14 cellular contexts compared by ENCODE assay signal in the genomic region with DNA sequence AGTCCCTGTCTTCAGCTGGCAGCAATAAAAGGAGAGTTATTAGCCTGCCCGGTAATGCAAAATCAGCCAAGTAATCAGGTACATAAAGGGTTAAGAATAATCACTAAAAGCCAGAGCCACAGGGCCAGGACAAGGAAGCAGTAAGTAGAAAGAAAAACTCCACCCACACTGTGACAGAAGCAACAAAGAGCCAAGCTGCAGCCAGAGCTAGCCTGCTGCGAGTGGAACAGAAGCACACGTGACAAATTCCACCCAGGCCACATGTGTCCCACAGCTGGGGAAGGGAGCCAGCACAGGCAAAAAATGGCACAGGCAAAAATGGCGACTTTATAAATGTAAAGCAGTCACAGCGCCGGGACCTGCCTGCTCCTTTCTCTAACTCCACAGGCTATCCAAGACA. TPM values are rescaled to one million over a fixed set of nuclear protein-coding genes. Genes with fewer than 3 reads are reported as not detected.
"Had no signal": no experiment of that assay in that cellular context is flagged by ENCODE, and none has a peak within 500 bp of the region (broad histone marks: within the 10 kb centered on the region; RNA-seq: fewer than 3 reads in every experiment).

No MANE protein-coding gene starts in this region.

RNA-seq across cellular contexts. Expression of gene BPY2, which starts 39.3 kb away (rescaled TPM):
- total RNA-seq: stomach, subcutaneous adipose tissue, temporal lobe, thoracic aorta, thyroid gland, tibial nerve, transverse colon, upper lobe of left lung, upper lobe of right lung, ureter, urinary bladder, uterus, vagina had no signal
- polyA plus RNA-seq: stomach, thymus, urinary bladder had no signal
